ENCODE assay signal across 9 cellular contexts in the genomic region with DNA sequence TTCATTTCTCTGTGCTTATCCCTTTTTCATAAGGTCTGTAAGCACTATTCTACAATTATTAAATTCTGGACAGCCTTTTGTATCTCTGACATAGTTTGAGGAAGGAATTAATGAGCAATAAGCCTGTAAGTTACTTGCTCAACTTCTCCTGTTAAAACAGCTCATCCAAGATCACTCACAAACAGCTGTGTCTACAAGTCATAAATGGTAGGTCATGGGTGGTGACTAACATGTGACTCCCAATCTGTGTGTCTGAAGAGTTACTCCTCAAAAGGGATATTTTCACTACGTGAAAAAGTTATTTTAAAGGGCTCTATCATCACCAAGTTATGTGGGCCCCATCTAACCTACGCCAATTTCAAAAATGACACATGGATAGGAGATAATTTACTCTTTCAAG.
A peak's percentile ranks its signal among the peaks of the same experiment; 100 is the strongest.
DNase-seq lines count a peak whose midpoint lies in the region; ATAC-seq and TF ChIP-seq lines count a peak whose summit lies in the region.
"Had no signal": no experiment of that assay in that cellular context is flagged by ENCODE, and none has a peak within 500 bp of the region (broad histone marks: within the 10 kb centered on the region; RNA-seq: fewer than 3 reads in every experiment).

No MANE protein-coding gene starts in this region.

- H3K9me3 ChIP-seq in GM23248 (ENCODE audit: low read depth) (no peaks in the 10 kb centered on the region), stomach (peaks cover 0 to 4% (median 0%) of the 10 kb centered on the region in 4 donors)

- H3K27me3 ChIP-seq in GM23248 (replicated peaks; ENCODE audit: insufficient read depth) (no peaks in the 10 kb centered on the region), kidney epithelial cell (ENCODE audit: control insufficient read depth, insufficient read depth, low read length) (no peaks in the 10 kb centered on the region), stomach (no peaks in the 10 kb centered on the region)

- peak overlapping the region; percentile 5 for H3K27ac Mint-ChIP-seq in activated T-helper 1 cell treated with anti-CD3 and anti-CD28 coated beads, Interleukin-12 subunit alpha, Interleukin-12 subunit beta, Interleukin-2, Interleukin-4 antibody, amounts not matched to agents 30 ng/mL and 10 ng/mL and 1 ng/mL, durations not matched to agents 14 hours and 24 hours and 36 hours

- in situ Hi-C loops in GM23248 (cut with MboI), result no loop called here

- no peaks in the 10 kb centered on the region for H3K9me2 ChIP-seq in GM23248 (ENCODE audit: insufficient read depth)

- no peak for ATAC-seq in GM21619 (IDR thresholded peaks at IDR 0.05; ENCODE audit: unreplicated experiment)

- peak overlapping the region; percentile 87 for H3K27ac ChIP-seq in GM23248
- H3K27ac ChIP-seq in stomach, result no peak overlapping the region

- peaks cover 65% of the 10 kb centered on the region for H3K4me1 Mint-ChIP-seq in activated T-helper 1 cell treated with anti-CD3 and anti-CD28 coated beads, Interleukin-12 subunit alpha, Interleukin-12 subunit beta, Interleukin-2, Interleukin-4 antibody, amounts not matched to agents 30 ng/mL and 10 ng/mL and 1 ng/mL, durations not matched to agents 14 hours and 24 hours and 36 hours (ENCODE audit: low read depth)

- H3K4me3 ChIP-seq in AG10803 (ENCODE audit: low read length) (no peak overlapping the region), GM23248 (peak overlapping the region; percentile 12; the same call in 1 of the 2 replicates), kidney epithelial cell (ENCODE audit: low read depth, low read length) (no peak overlapping the region), stomach (no peak overlapping the region)

- intact Hi-C loops in activated T-helper 1 cell treated with anti-CD3 and anti-CD28 coated beads, Interleukin-12 subunit alpha, Interleukin-12 subunit beta, Interleukin-2, Interleukin-4 antibody, amounts not matched to agents 30 ng/mL and 10 ng/mL and 1 ng/mL, durations not matched to agents 14 hours and 24 hours and 36 hours (cut with micrococcal nuclease), result loop anchor here (2.0 to 5.0 kb wide), 2 partner anchors 337 to 593 kb away; no protein-coding TSS in a partner anchor
- intact Hi-C loops in stomach (cut with DNase I; ENCODE audit: low total_unique reads), result no loop called here

- H2AFZ ChIP-seq in GM23248, result peak overlapping the region; percentile 47

- H3K36me3 Mint-ChIP-seq in activated T-helper 1 cell treated with anti-CD3 and anti-CD28 coated beads, Interleukin-12 subunit alpha, Interleukin-12 subunit beta, Interleukin-2, Interleukin-4 antibody, amounts not matched to agents 30 ng/mL and 10 ng/mL and 1 ng/mL, durations not matched to agents 14 hours and 24 hours and 36 hours (ENCODE audit: low read depth), result peaks cover 18% of the 10 kb centered on the region

- 0 to 4% methylated on average over 2 of the region's 2 CpGs for WGBS in GM23248 (ENCODE audit: low coverage in 1 of 2, low lambda C conversion rate in 2 of 2, missing lambda C conversion rate in 2 of 2), 2 experiments
- whole genome bisulfite sequencing in stomach, 5 donors, result 73 to 89% (median 85%) methylated on average over 2 of the region's 2 CpGs

- TF ChIP-seq EP300 in stomach (IDR thresholded peaks at IDR 0.05), result no peak

- no peak for TF ChIP-seq CTCF in AG10803 (conservative IDR thresholded peaks at IDR 0.05; ENCODE audit: low read length)
- no peak for TF ChIP-seq CTCF in kidney epithelial cell (IDR thresholded peaks at IDR 0.05; ENCODE audit: insufficient read depth, low read length, poor library complexity, severe bottlenecking)
- no peak for TF ChIP-seq CTCF in stomach (IDR thresholded peaks at IDR 0.05)

- H3K4me1 ChIP-seq in GM23248 (ENCODE audit: insufficient read depth) (peaks cover 18% of the 10 kb centered on the region), stomach (no peaks in the 10 kb centered on the region)

- peak overlapping the region; percentile 54 for H3K9ac ChIP-seq in GM23248

- peaks cover 18% of the 10 kb centered on the region for H3F3A ChIP-seq in GM23248 (ENCODE audit: insufficient read depth)

- no peaks in the 10 kb centered on the region for H3K27me3 Mint-ChIP-seq in activated T-helper 1 cell treated with anti-CD3 and anti-CD28 coated beads, Interleukin-12 subunit alpha, Interleukin-12 subunit beta, Interleukin-2, Interleukin-4 antibody, amounts not matched to agents 30 ng/mL and 10 ng/mL and 1 ng/mL, durations not matched to agents 14 hours and 24 hours and 36 hours (ENCODE audit: insufficient read depth)

- H3K79me2 ChIP-seq in GM23248 (ENCODE audit: insufficient read depth), result no peaks in the 10 kb centered on the region

- H3K36me3 ChIP-seq in GM23248 (ENCODE audit: low read depth), result no peaks in the 10 kb centered on the region
- no peaks in the 10 kb centered on the region for H3K36me3 ChIP-seq in kidney epithelial cell (ENCODE audit: control insufficient read depth, insufficient read depth, low read length)
- no peaks in the 10 kb centered on the region for H3K36me3 ChIP-seq in stomach

- peak overlapping the region; percentile 49 for H3K4me2 ChIP-seq in GM23248 (ENCODE audit: unreplicated experiment)

- H3K9me3 Mint-ChIP-seq in activated T-helper 1 cell treated with anti-CD3 and anti-CD28 coated beads, Interleukin-12 subunit alpha, Interleukin-12 subunit beta, Interleukin-2, Interleukin-4 antibody, amounts not matched to agents 30 ng/mL and 10 ng/mL and 1 ng/mL, durations not matched to agents 14 hours and 24 hours and 36 hours, result peaks cover 31% of the 10 kb centered on the region

- H4K20me1 ChIP-seq in GM23248 (ENCODE audit: insufficient read depth), result no peaks in the 10 kb centered on the region

- TF ChIP-seq POLR2A in stomach (IDR thresholded peaks at IDR 0.05), result no peak

- DNase-seq in AG10803 (ENCODE audit: low read depth) (peak; percentile 93), GM23248 (peak; percentile 98), kidney epithelial cell (ENCODE audit: low read depth) (peak; percentile 83), stomach (no peak), inferior parietal cortex (ENCODE audit: extremely low spot score) (no peak), SW480 (ENCODE audit: low spot score) (no peak)
- DNase-seq in activated T-helper 1 cell treated with anti-CD3 and anti-CD28 coated beads, Interleukin-12 subunit alpha, Interleukin-12 subunit beta, Interleukin-2, Interleukin-4 antibody, amounts not matched to agents 30 ng/mL and 10 ng/mL and 1 ng/mL, durations not matched to agents 14 hours and 24 hours and 36 hours (ENCODE audit: low spot score), result no peak
- DNase-seq: NCI-H1092 had no signal

- no peak overlapping the region for H3K4me3 Mint-ChIP-seq in activated T-helper 1 cell treated with anti-CD3 and anti-CD28 coated beads, Interleukin-12 subunit alpha, Interleukin-12 subunit beta, Interleukin-2, Interleukin-4 antibody, amounts not matched to agents 30 ng/mL and 10 ng/mL and 1 ng/mL, durations not matched to agents 14 hours and 24 hours and 36 hours

Comparison
In these comparisons a context has a peak if more than half of its experiments do, and no peak if none do; other contexts are left out.
1. DNase-seq: peak in AG10803 (single experiment), GM23248 (single experiment) and kidney epithelial cell (single experiment); none in activated T-helper 1 cell treated with anti-CD3 and anti-CD28 coated beads, Interleukin-12 subunit alpha, Interleukin-12 subunit beta, Interleukin-2, Interleukin-4 antibody, amounts not matched to agents 30 ng/mL and 10 ng/mL and 1 ng/mL, durations not matched to agents 14 hours and 24 hours and 36 hours (single experiment), stomach (single experiment), inferior parietal cortex (single experiment) and SW480 (single experiment).